In genomic region chr6:16322666-16323312, GRCh38 we compare ENCODE assay signal across 8 cellular contexts.
A peak's percentile ranks its signal among the peaks of the same experiment; 100 is the strongest.
DNase-seq lines count a peak whose midpoint lies in the region; ATAC-seq lines count a peak whose summit lies in the region.

No MANE protein-coding gene starts in this region.

- H3K9ac ChIP-seq in mucosa of rectum (ENCODE audit: low read depth in 1 of 2, low read length in 2 of 2): no peak overlapping the region

- H3K36me3 ChIP-seq in mucosa of rectum (ENCODE audit: control insufficient read depth in 2 of 2, insufficient read depth in 2 of 2, low read length in 2 of 2): peaks cover 4 to 16% of the 10 kb centered on the region in 2 donors

- ATAC-seq in GM18498 (IDR thresholded peaks at IDR 0.05; ENCODE audit: unreplicated experiment) (peak; percentile 87), HG02610 (IDR thresholded peaks at IDR 0.05; ENCODE audit: unreplicated experiment) (peak; percentile 89)

- peak overlapping the region; percentile 4 to 10 for H3K27ac ChIP-seq in mucosa of rectum (ENCODE audit: low read depth in 2 of 2, low read length in 2 of 2)

- no peaks in the 10 kb centered on the region for H3K27me3 ChIP-seq in mucosa of rectum (ENCODE audit: control insufficient read depth in 2 of 2, insufficient read depth in 2 of 2, low read length in 2 of 2)

- H3K4me1 ChIP-seq in mucosa of rectum (ENCODE audit: control insufficient read depth in 2 of 2, insufficient read depth in 2 of 2, low read length in 2 of 2): peaks cover 18 to 20% of the 10 kb centered on the region in 2 donors

- no peaks in the 10 kb centered on the region for H3K9me3 ChIP-seq in mucosa of rectum (ENCODE audit: control insufficient read depth in 2 of 2, low read length in 2 of 2)

- H3K4me3 ChIP-seq in mucosa of rectum (ENCODE audit: low read length in 2 of 2): no peak overlapping the region

- DNase-seq in NCI-H1694 (lab: John Stamatoyannopoulos, UW) (peak; percentile 96), dedifferentiated amniotic fluid mesenchymal stem cell (ENCODE audit: extremely low spot score) (peak; percentile 45), epidermal melanocyte (ENCODE audit: insufficient read length, low spot score) (no peak)
- DNase-seq in activated CD4-positive, alpha-beta T cell treated with anti-CD3 and anti-CD28 coated beads for 4 hours: peak; percentile 73
- DNase-seq in stimulated activated CD8-positive, alpha-beta memory T cell treated with anti-CD3 and anti-CD28 coated beads, Interleukin-4, amount 100 ng/mL, for 48 hours: peak; percentile 77
